29 cellular contexts compared by ENCODE assay signal in the genomic region with DNA sequence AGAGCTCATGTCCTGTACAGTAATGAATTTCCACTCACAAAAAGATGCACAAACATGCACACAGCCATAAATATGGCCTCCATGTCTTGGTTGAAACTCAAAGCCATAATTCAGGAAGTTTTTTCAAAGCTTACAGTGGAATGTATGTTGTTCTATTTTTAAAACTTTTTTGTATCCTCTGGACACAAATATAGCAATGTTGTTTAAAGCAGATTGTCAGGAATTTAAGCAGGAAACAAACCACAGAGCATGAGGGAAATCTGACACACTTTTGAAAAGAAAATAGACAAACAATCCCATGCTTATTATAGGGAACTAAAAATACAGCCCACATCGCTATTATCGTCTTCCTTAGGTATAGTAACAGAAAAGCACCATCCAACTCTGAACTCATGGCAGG. TPM values are rescaled to one million over a fixed set of nuclear protein-coding genes. Genes with fewer than 3 reads are reported as not detected.
A peak's percentile ranks its signal among the peaks of the same experiment; 100 is the strongest.
DNase-seq lines count a peak whose midpoint lies in the region; ATAC-seq and TF ChIP-seq lines count a peak whose summit lies in the region.
"Had no signal": no experiment of that assay in that cellular context is flagged by ENCODE, and none has a peak within 500 bp of the region (broad histone marks: within the 10 kb centered on the region; RNA-seq: fewer than 3 reads in every experiment).

No MANE protein-coding gene starts in this region.

- H3K9me3 ChIP-seq in HUES48 (ENCODE audit: control insufficient read depth, insufficient read depth, low read length) = no peaks in the 10 kb centered on the region
- H3K9me3 ChIP-seq: gastroesophageal sphincter, stomach had no signal

- H3K4me3 Mint-ChIP-seq in glutamatergic neuron (ENCODE audit: unreplicated experiment) = no peak overlapping the region
- H3K4me3 Mint-ChIP-seq: activated CD4-positive, alpha-beta T cell treated with anti-CD3 and anti-CD28 coated beads, Interleukin-2, amount 10 ng/mL, durations not matched to agents 7 days and 5 days; CD4-positive, alpha-beta memory T cell; nephron progenitor cell; T-cell; type B pancreatic cell had no signal

- H3K36me3 ChIP-seq in HUES48 (ENCODE audit: control insufficient read depth, insufficient read depth, low read length) = no peaks in the 10 kb centered on the region
- H3K36me3 ChIP-seq: gastroesophageal sphincter, stomach had no signal

- peaks cover 10% of the 10 kb centered on the region for H3K4me1 Mint-ChIP-seq in glutamatergic neuron (ENCODE audit: low read depth, unreplicated experiment)
- H3K4me1 Mint-ChIP-seq: nephron progenitor cell had no signal

- peak; percentile 10 for DNase-seq in AG10803 (ENCODE audit: low read depth)
- DNase-seq in amniotic epithelial cell (ENCODE audit: low read depth) = peak; percentile 14
- DNase-seq in iris pigment epithelial cell (ENCODE audit: low read depth) = peak; percentile 52
- DNase-seq in glutamatergic neuron = no peak
- DNase-seq in GDM1 (lab: John Stamatoyannopoulos, UW) = no peak
- DNase-seq: activated CD4-positive, alpha-beta T cell treated with anti-CD3 and anti-CD28 coated beads, Interleukin-2, amount 10 ng/mL, durations not matched to agents 7 days and 5 days; activated T-cell treated with anti-CD3 and anti-CD28 coated beads for 4 hours; CD4-positive, alpha-beta memory T cell; erythroblast; GOT3; kidney; MV-4-11; NCI-H187; NCI-H2227 treated with DMSO at 0.1 percent for 48 hours; NCI-H82; nephron progenitor cell; Right ventricle myocardium superior; stomach; T-cell had no signal

- no peaks in the 10 kb centered on the region for H3K27me3 ChIP-seq in HUES48 (ENCODE audit: control insufficient read depth, insufficient read depth, low read length)
- H3K27me3 ChIP-seq: cardiac muscle cell, gastroesophageal sphincter, stomach had no signal

- peaks cover 9% of the 10 kb centered on the region; the same call in 1 of the 2 replicates for H3K4me1 ChIP-seq in HUES48 (ENCODE audit: control insufficient read depth, insufficient read depth, low read length)

- H3K27ac Mint-ChIP-seq in glutamatergic neuron (ENCODE audit: unreplicated experiment) = no peak overlapping the region
- H3K27ac Mint-ChIP-seq: activated CD4-positive, alpha-beta T cell treated with anti-CD3 and anti-CD28 coated beads, Interleukin-2, amount 10 ng/mL, durations not matched to agents 7 days and 5 days; CD4-positive, alpha-beta memory T cell; nephron progenitor cell; progenitor cell of endocrine pancreas; T-cell; type B pancreatic cell had no signal

- TF ChIP-seq CTCF in AG10803 (conservative IDR thresholded peaks at IDR 0.05; ENCODE audit: low read length) = no peak
- no peak for TF ChIP-seq CTCF in glutamatergic neuron (IDR thresholded peaks at IDR 0.05; ENCODE audit: partially characterized antibody, unreplicated experiment)

- H3K9ac ChIP-seq in HUES48 (ENCODE audit: low read depth, low read length) = 0 out of 2 replicates have a peak overlapping the region, but pooled peaks have one; percentile 3

- peaks cover 2% of the 10 kb centered on the region for H3K9me3 Mint-ChIP-seq in glutamatergic neuron (ENCODE audit: unreplicated experiment)
- H3K9me3 Mint-ChIP-seq: activated CD4-positive, alpha-beta T cell treated with anti-CD3 and anti-CD28 coated beads, Interleukin-2, amount 10 ng/mL, durations not matched to agents 7 days and 5 days; CD4-positive, alpha-beta memory T cell; nephron progenitor cell; T-cell; type B pancreatic cell had no signal

- H3K36me3 Mint-ChIP-seq in glutamatergic neuron (ENCODE audit: unreplicated experiment) = no peaks in the 10 kb centered on the region
- H3K36me3 Mint-ChIP-seq: CD4-positive, alpha-beta memory T cell had no signal

- no peak for ATAC-seq in GM18519 (IDR thresholded peaks at IDR 0.05; ENCODE audit: low FRiP score, unreplicated experiment)
- ATAC-seq in GM18498 (IDR thresholded peaks at IDR 0.05; ENCODE audit: unreplicated experiment) = no peak
- ATAC-seq: gastroesophageal sphincter, K562, T-cell had no signal

- no peaks in the 10 kb centered on the region for H3K27me3 Mint-ChIP-seq in glutamatergic neuron (ENCODE audit: unreplicated experiment)
- H3K27me3 Mint-ChIP-seq: activated CD4-positive, alpha-beta T cell treated with anti-CD3 and anti-CD28 coated beads, Interleukin-2, amount 10 ng/mL, durations not matched to agents 7 days and 5 days; CD4-positive, alpha-beta memory T cell; progenitor cell of endocrine pancreas; T-cell; type B pancreatic cell had no signal

- no peak overlapping the region for H3K27ac ChIP-seq in HUES48 (ENCODE audit: low read depth, low read length)
- H3K27ac ChIP-seq: cardiac muscle cell, gastroesophageal sphincter, stomach had no signal

- no peak overlapping the region for H3K4me3 ChIP-seq in AG10803 (ENCODE audit: low read length)
- H3K4me3 ChIP-seq in HUES48 (ENCODE audit: low read depth, low read length) = no peak overlapping the region
- H3K4me3 ChIP-seq: cardiac muscle cell, gastroesophageal sphincter, K562, lung, stomach had no signal

RNA-seq across cellular contexts. Expression of gene LRRN3, which starts 21.5 kb away (rescaled TPM):
- 6.3 TPM for total RNA-seq in glutamatergic neuron (ENCODE audit: unreplicated experiment)
- total RNA-seq: OCI-LY7 had no signal

Comparison
In these comparisons a context has a peak if more than half of its experiments do, and no peak if none do; other contexts are left out.
1. DNase-seq: peak in AG10803 (single experiment), amniotic epithelial cell (single experiment) and iris pigment epithelial cell (single experiment); none in glutamatergic neuron (single experiment) and GDM1 (single experiment).